In genomic region chr15:72992733-72993321, GRCh38 we compare ENCODE assay signal across 19 cellular contexts. TPM values are rescaled to one million over a fixed set of nuclear protein-coding genes. Genes with fewer than 3 reads are reported as not detected.
DNase-seq lines count a peak whose midpoint lies in the region; ATAC-seq and TF ChIP-seq lines count a peak whose summit lies in the region.
"Had no signal": no experiment of that assay in that cellular context is flagged by ENCODE, and none has a peak within 500 bp of the region (broad histone marks: within the 10 kb centered on the region; RNA-seq: fewer than 3 reads in every experiment).

No MANE protein-coding gene starts in this region.

- H3K27me3 ChIP-seq in esophagus muscularis mucosa = no peaks in the 10 kb centered on the region
- no peaks in the 10 kb centered on the region for H3K27me3 ChIP-seq in sigmoid colon
- H3K27me3 ChIP-seq: SJSA1 had no signal

- peak overlapping the region; percentile 70 to 78 (median 74) for H3K27ac ChIP-seq in esophagus muscularis mucosa (replicated peaks in 1 of 4)
- H3K27ac ChIP-seq in sigmoid colon = peak overlapping the region; percentile 54 to 71 (median 62)

- no peak for ATAC-seq in GM21515 (IDR thresholded peaks at IDR 0.05; ENCODE audit: unreplicated experiment)

- peaks cover 12 to 42% (median 40%) of the 10 kb centered on the region in 4 donors for H3K4me1 ChIP-seq in esophagus muscularis mucosa
- H3K4me1 ChIP-seq in sigmoid colon = peaks cover 0 to 29% (median 20%) of the 10 kb centered on the region in 4 donors

- TF ChIP-seq POLR2A in esophagus muscularis mucosa (IDR thresholded peaks at IDR 0.05; ENCODE audit: low read depth) (no peak), sigmoid colon (IDR thresholded peaks at IDR 0.05) (no peak)

- 61% methylated on average over 13 of the region's 13 CpGs for WGBS in esophagus muscularis mucosa
- 63 to 73% methylated on average over 13 of the region's 13 CpGs for WGBS in sigmoid colon, 2 donors

- TF ChIP-seq EP300 in esophagus muscularis mucosa (IDR thresholded peaks at IDR 0.05) (no peak), sigmoid colon (IDR thresholded peaks at IDR 0.05) (no peak)

- H3K9me3 ChIP-seq in esophagus muscularis mucosa (no peaks in the 10 kb centered on the region), sigmoid colon (no peaks in the 10 kb centered on the region)
- H3K9me3 ChIP-seq: SJSA1 had no signal

- TF ChIP-seq CTCF in AG10803 (conservative IDR thresholded peaks at IDR 0.05; ENCODE audit: low read length) (no peak), esophagus muscularis mucosa (IDR thresholded peaks at IDR 0.05) (no peak), sigmoid colon (IDR thresholded peaks at IDR 0.05) (no peak)

- H3K4me3 ChIP-seq in AG10803 (ENCODE audit: low read length) = no peak overlapping the region
- H3K4me3 ChIP-seq in esophagus muscularis mucosa = no peak overlapping the region
- H3K4me3 ChIP-seq in sigmoid colon = no peak overlapping the region
- H3K4me3 ChIP-seq: SJSA1 had no signal

- H3K36me3 ChIP-seq in esophagus muscularis mucosa = no peaks in the 10 kb centered on the region
- no peaks in the 10 kb centered on the region for H3K36me3 ChIP-seq in sigmoid colon
- H3K36me3 ChIP-seq: SJSA1 had no signal

- intact Hi-C loops in esophagus muscularis mucosa (cut with DNase I) = loop anchor here (5.0 kb wide), 1 partner anchor 59 kb away; the partner anchor contains the start of gene NEO1
- intact Hi-C loops in sigmoid colon (cut with DNase I) = no loop called here

- peak; percentile 28 for DNase-seq in AG10803 (ENCODE audit: low read depth)
- DNase-seq in esophagus muscularis mucosa (ENCODE audit: extremely low spot score) = no peak
- DNase-seq in iris pigment epithelial cell (ENCODE audit: low read depth) = peak; percentile 32
- no peak for DNase-seq in sigmoid colon
- DNase-seq in GF-D8 (lab: John Stamatoyannopoulos, UW) = no peak
- DNase-seq in stimulated activated CD4-positive, alpha-beta T cell treated with anti-CD3 and anti-CD28 coated beads, Interleukin-2, amount 100 ng/mL, for 48 hours = no peak
- no peak for DNase-seq in NCI-H510A treated with DMSO at 0.1 percent for 48 hours (lab: John Stamatoyannopoulos, UW)
- DNase-seq: activated CD4-positive, CD25-positive, alpha-beta regulatory T cell treated with anti-CD3 and anti-CD28 coated beads, Interleukin-2, amount 50 U/mL, for 72 hours; CD4-positive, alpha-beta T cell; H9; NCI-H1048; NCI-H2081 treated with DMSO at 0.1 percent for 48 hours; NCI-H526 treated with DMSO at 0.1 percent for 48 hours; OCI-M1; stimulated activated CD4-positive, alpha-beta T cell treated with anti-CD3 and anti-CD28 coated beads, Interleukin-4, amount 100 ng/mL, for 4 hours; stimulated activated CD8-positive, alpha-beta memory T cell treated with anti-CD3 and anti-CD28 coated beads, Interleukin-4, amount 100 ng/mL, for 48 hours; T-helper 2 cell had no signal

RNA-seq across cellular contexts. Expression of gene NEO1, which starts 59.4 kb away (rescaled TPM):
- total RNA-seq in esophagus muscularis mucosa (10 to 100 TPM; 38.2 to 61.2 (median 53.5) TPM), sigmoid colon (10 to 100 TPM; 19.3 to 42.1 (median 26.8) TPM)
- polyA plus RNA-seq in sigmoid colon = 10 to 100 TPM in 1 of 3 donors, 1 to 10 TPM in 2; 9.0 to 56.5 (median 9.2) TPM

Comparison
In these comparisons a context has a peak if more than half of its experiments do, and no peak if none do; other contexts are left out.
1. DNase-seq: peak in AG10803 (single experiment) and iris pigment epithelial cell (single experiment); none in esophagus muscularis mucosa (single experiment), sigmoid colon (single experiment), GF-D8 (single experiment), stimulated activated CD4-positive, alpha-beta T cell treated with anti-CD3 and anti-CD28 coated beads, Interleukin-2, amount 100 ng/mL, for 48 hours (0 of 2) and NCI-H510A treated with DMSO at 0.1 percent for 48 hours (single experiment).